11 cellular contexts compared by ENCODE assay signal in genomic region chr12:48198985-48199384, GRCh38. TPM values are rescaled to one million over a fixed set of nuclear protein-coding genes. Genes with fewer than 3 reads are reported as not detected.
DNase-seq lines count a peak whose midpoint lies in the region; ATAC-seq, FAIRE-seq and TF ChIP-seq lines count a peak whose summit lies in the region.
"Had no signal": no experiment of that assay in that cellular context is flagged by ENCODE, and none has a peak within 500 bp of the region (broad histone marks: within the 10 kb centered on the region; RNA-seq: fewer than 3 reads in every experiment).

No MANE protein-coding gene starts in this region.

- intact Hi-C loops in heart left ventricle (cut with DNase I): loop anchor here in 5 of 10 donors (2.0 to 10.0 kb wide), 6 partner anchors 42 to 416 kb away; partner anchors contain the start of genes ZNF641 (in 4 of the 5) and ASB8 (in 1 of the 5)
- intact Hi-C loops in left cardiac atrium (cut with DNase I): no loop called here

- FAIRE-seq in bronchial epithelial cell (lab: Jason Lieb, UNC) (no peak), GM12892 (lab: Jason Lieb, UNC) (no peak)

- H3K27me3 ChIP-seq in heart left ventricle (no peaks in the 10 kb centered on the region), bronchial epithelial cell (ENCODE audit: control insufficient read depth, insufficient read depth, low read length) (no peaks in the 10 kb centered on the region), mononuclear cell (ENCODE audit: insufficient read depth, low read length) (peaks cover 17% of the 10 kb centered on the region)

- TF ChIP-seq POLR2A in heart left ventricle (IDR thresholded peaks at IDR 0.05) (no peak), GM12892 (IDR thresholded peaks at IDR 0.05; ENCODE audit: low read depth, low read length) (no peak)

- DNase-seq in heart left ventricle (no peak), left cardiac atrium (no peak), bronchial epithelial cell (ENCODE audit: low read depth) (no peak), NCI-H1436 treated with DMSO at 0.1 percent for 48 hours (lab: John Stamatoyannopoulos, UW) (no peak), GM12892 (ENCODE audit: insufficient read length) (no peak)
- DNase-seq: DND-41, hippocampal formation had no signal

- ATAC-seq in heart left ventricle (no peak), left cardiac atrium (no peak), GM18861 (IDR thresholded peaks at IDR 0.05; ENCODE audit: unreplicated experiment) (no peak)

- H3K27ac ChIP-seq in heart left ventricle (peak overlapping the region; percentile 89 to 100 (median 98)), urinary bladder (ENCODE audit: low read depth) (peak overlapping the region; percentile 98)

- H3K4me3 ChIP-seq in heart left ventricle: peak overlapping the region; percentile 60 to 92 (median 78)
- H3K4me3 ChIP-seq in bronchial epithelial cell (ENCODE audit: low read depth, low read length): peak overlapping the region; percentile 82
- peak overlapping the region; percentile 89 for H3K4me3 ChIP-seq in mononuclear cell (ENCODE audit: low read length)
- H3K4me3 ChIP-seq in urinary bladder (ENCODE audit: low read depth, low read length): peak overlapping the region; percentile 56

- no peak for TF ChIP-seq CTCF in heart left ventricle (IDR thresholded peaks at IDR 0.05)
- TF ChIP-seq CTCF in bronchial epithelial cell (IDR thresholded peaks at IDR 0.05; ENCODE audit: insufficient read depth, low read length, severe bottlenecking): no peak

- H3K36me3 ChIP-seq in heart left ventricle (no peaks in the 10 kb centered on the region), bronchial epithelial cell (ENCODE audit: control insufficient read depth, insufficient read depth, low read length) (no peaks in the 10 kb centered on the region), urinary bladder (ENCODE audit: insufficient read depth) (no peaks in the 10 kb centered on the region)

- H3K9me3 ChIP-seq in heart left ventricle (peaks cover 0 to 8% (median 0%) of the 10 kb centered on the region in 12 donors), mononuclear cell (ENCODE audit: low read depth, low read length) (no peaks in the 10 kb centered on the region)

- WGBS in heart left ventricle, 4 donors: 57 to 68% (median 62%) methylated on average over 10 of the region's 10 CpGs
- 47% methylated on average over 10 of the region's 10 CpGs for WGBS in urinary bladder

- H3K4me1 ChIP-seq in heart left ventricle (peaks cover 0 to 35% (median 16%) of the 10 kb centered on the region in 12 donors), mononuclear cell (ENCODE audit: insufficient read depth, low read length) (peaks cover 40% of the 10 kb centered on the region), urinary bladder (ENCODE audit: insufficient read depth) (peaks cover 3% of the 10 kb centered on the region)

RNA-seq across cellular contexts. Expression of gene OR10AD1, which starts 4.1 kb away (rescaled TPM):
- total RNA-seq in heart left ventricle (not detected), left cardiac atrium (not detected), bronchial epithelial cell (not detected in 2 replicates), mononuclear cell (not detected), urinary bladder (not detected)
- polyA plus RNA-seq in heart left ventricle (not detected), urinary bladder (not detected)
- not detected for polyA plus RNA-seq in GM12892 (2012; ENCODE audit: missing spikeins)
- total RNA-seq: subcutaneous adipose tissue had no signal

RNA-seq across cellular contexts. Expression of gene CCDC184, which starts 15.5 kb away (rescaled TPM):
- 1 to 10 TPM in 2 of 9 donors, under 1 TPM in 7; 0.25 to 1.5 (median 0.54) TPM for total RNA-seq in heart left ventricle
- under 1 TPM; 0.76 to 0.99 TPM for polyA plus RNA-seq in heart left ventricle
- total RNA-seq in left cardiac atrium: 1 to 10 TPM; 1.2 to 1.4 TPM
- not detected in 2 replicates for total RNA-seq in bronchial epithelial cell
- total RNA-seq in mononuclear cell: 0.63 TPM
- total RNA-seq in urinary bladder: 0.85 TPM
- polyA plus RNA-seq in urinary bladder: 3.7 TPM
- polyA plus RNA-seq in GM12892 (2012; ENCODE audit: missing spikeins): 0.15 TPM

RNA-seq across cellular contexts. Expression of gene ASB8, which starts 41.7 kb away (rescaled TPM):
- total RNA-seq in heart left ventricle (10 to 100 TPM; 73.2 to 97.6 (median 81.5) TPM), left cardiac atrium (10 to 100 TPM; 47.3 to 50.0 TPM), bronchial epithelial cell (9.5 and 17.3 TPM in 2 replicates), mononuclear cell (47.3 TPM), urinary bladder (28.7 TPM)
- polyA plus RNA-seq in heart left ventricle (10 to 100 TPM; 24.9 to 49.1 TPM), urinary bladder (32.0 TPM)
- 24.3 TPM for polyA plus RNA-seq in GM12892 (2012; ENCODE audit: missing spikeins)
